ENCODE assay signal across 18 cellular contexts in the genomic region with DNA sequence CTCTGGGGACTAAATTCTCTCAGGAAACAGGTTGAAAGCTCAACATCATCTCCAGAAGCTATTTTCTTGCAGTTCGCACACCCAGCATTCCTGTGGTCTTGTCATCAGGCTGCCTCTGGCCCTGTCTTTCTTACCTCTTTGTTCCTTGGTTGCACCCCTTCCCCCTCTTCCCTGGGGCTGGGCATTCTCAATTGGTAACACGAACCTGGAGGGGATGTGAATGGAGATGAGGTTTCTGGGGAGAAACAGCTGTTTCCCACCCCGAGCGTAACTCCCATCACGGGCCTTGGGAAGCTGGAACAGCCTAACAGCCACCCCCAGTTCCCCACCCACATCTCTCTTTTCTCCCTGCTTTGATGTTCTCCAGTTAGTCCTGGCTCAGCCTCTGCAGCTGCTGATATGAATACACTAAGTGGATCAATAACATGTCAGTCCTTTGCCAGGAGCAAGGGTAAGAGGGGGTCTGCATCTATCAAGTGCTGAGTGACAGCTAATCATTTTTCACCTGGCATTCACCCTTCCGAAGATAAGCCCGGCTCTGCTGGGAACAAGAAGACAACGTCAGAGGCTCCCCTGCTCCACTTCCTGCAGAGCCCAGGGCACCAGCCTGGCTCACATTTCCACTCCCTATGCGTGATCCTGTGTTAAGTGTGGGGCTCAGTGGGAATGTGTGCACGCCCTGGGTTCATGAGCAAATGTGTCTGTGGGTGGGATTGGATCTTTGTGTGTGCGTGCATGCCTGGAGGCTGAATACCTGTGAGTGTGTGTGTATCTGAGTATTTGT.
"Had no signal": no experiment of that assay in that cellular context is flagged by ENCODE, and none has a peak within 500 bp of the region (broad histone marks: within the 10 kb centered on the region; RNA-seq: fewer than 3 reads in every experiment).

No MANE protein-coding gene starts in this region.

- H3K36me3 ChIP-seq: esophagus muscularis mucosa, gastroesophageal sphincter, neutrophil, tibial artery, uterus, WERI-Rb-1 had no signal

- H2AFZ ChIP-seq: parathyroid adenoma had no signal

- H3K9me3 ChIP-seq: esophagus muscularis mucosa, gastroesophageal sphincter, mucosa of descending colon, neutrophil, tibial artery, uterus had no signal

- H3K4me3 Mint-ChIP-seq: activated naive CD8-positive, alpha-beta T cell treated with anti-CD3 and anti-CD28 coated beads for 36 hours; dendritic cell treated with granulocyte-macrophage colony-stimulating factor and Interleukin-4, amounts not matched to agents 40 ng/mL and 50 ng/mL, for 4 days; memory B cell; naive thymus-derived CD4-positive, alpha-beta T cell had no signal

- H3K36me3 Mint-ChIP-seq: activated naive CD8-positive, alpha-beta T cell treated with anti-CD3 and anti-CD28 coated beads for 36 hours; memory B cell; naive thymus-derived CD4-positive, alpha-beta T cell had no signal

- H3K9me3 Mint-ChIP-seq: activated naive CD8-positive, alpha-beta T cell treated with anti-CD3 and anti-CD28 coated beads for 36 hours; dendritic cell treated with granulocyte-macrophage colony-stimulating factor and Interleukin-4, amounts not matched to agents 40 ng/mL and 50 ng/mL, for 4 days had no signal

- H3K79me2 ChIP-seq: parathyroid adenoma had no signal

- H3K27ac Mint-ChIP-seq: activated naive CD8-positive, alpha-beta T cell treated with anti-CD3 and anti-CD28 coated beads for 36 hours; dendritic cell treated with granulocyte-macrophage colony-stimulating factor and Interleukin-4, amounts not matched to agents 40 ng/mL and 50 ng/mL, for 4 days; memory B cell; naive thymus-derived CD4-positive, alpha-beta T cell had no signal

- H3K9ac ChIP-seq: parathyroid adenoma had no signal

- H3K4me3 ChIP-seq: esophagus muscularis mucosa, gastroesophageal sphincter, mucosa of descending colon, tibial artery, uterus had no signal

- H3K27ac ChIP-seq: esophagus muscularis mucosa, gastroesophageal sphincter, neutrophil, parathyroid adenoma, tibial artery, uterus, WERI-Rb-1 had no signal

- H3K4me1 Mint-ChIP-seq: activated naive CD8-positive, alpha-beta T cell treated with anti-CD3 and anti-CD28 coated beads for 36 hours; memory B cell had no signal

- H3K4me1 ChIP-seq: esophagus muscularis mucosa, gastroesophageal sphincter, parathyroid adenoma, tibial artery, uterus had no signal

- ATAC-seq: gastroesophageal sphincter; mucosa of descending colon; naive thymus-derived CD4-positive, alpha-beta T cell had no signal

- H3K27me3 ChIP-seq: neutrophil, uterus had no signal

- DNase-seq: activated CD4-positive, alpha-beta T cell treated with anti-CD3 and anti-CD28 coated beads, Interleukin-2, amount 50 U/mL, for 48 hours; activated naive CD8-positive, alpha-beta T cell treated with anti-CD3 and anti-CD28 coated beads for 36 hours; amniotic stem cell; effector CD8-positive, alpha-beta T cell; mucosa of descending colon; naive thymus-derived CD4-positive, alpha-beta T cell; stimulated activated CD4-positive, alpha-beta T cell treated with anti-CD3 and anti-CD28 coated beads, Interleukin-2, amount 100 ng/mL, for 24 hours; stimulated activated naive CD4-positive, alpha-beta T cell treated with Interleukin-2 at 50 U/mL for 16 hours; T-helper 2 cell; tibial artery; uterus; WERI-Rb-1 had no signal
